In genomic region chr1:3373700-3374405, GRCh38 we compare ENCODE assay signal across 22 cellular contexts.
"Had no signal": no experiment of that assay in that cellular context is flagged by ENCODE, and none has a peak within 500 bp of the region (broad histone marks: within the 10 kb centered on the region; RNA-seq: fewer than 3 reads in every experiment).

No MANE protein-coding gene starts in this region.

- H3K27ac ChIP-seq: foreskin keratinocyte, left ventricle myocardium inferior, lower lobe of right lung, neutrophil, spleen, stomach had no signal

- H3K36me3 ChIP-seq: left ventricle myocardium inferior, lower lobe of right lung, neutrophil, spleen, stomach had no signal

- H3K4me1 ChIP-seq: foreskin keratinocyte, lower lobe of right lung had no signal

- H3K27ac Mint-ChIP-seq: endodermal cell, memory B cell, mesothelial cell of epicardium, nephron, type B pancreatic cell had no signal

- H3K9me3 Mint-ChIP-seq: endodermal cell, mesothelial cell of epicardium, nephron, type B pancreatic cell had no signal

- H3K4me3 Mint-ChIP-seq: endodermal cell, memory B cell, mesothelial cell of epicardium, nephron, type B pancreatic cell had no signal

- H3K4me3 ChIP-seq: left ventricle myocardium inferior, lower lobe of right lung, spleen, stomach had no signal

- H3K36me3 Mint-ChIP-seq: memory B cell, mesothelial cell of epicardium, type B pancreatic cell had no signal

- H3K9me3 ChIP-seq: left ventricle myocardium inferior, lower lobe of right lung, neutrophil, spleen, stomach had no signal

- H3K4me1 Mint-ChIP-seq: endodermal cell, mesothelial cell of epicardium had no signal

- ATAC-seq: foreskin keratinocyte, left cardiac atrium, lower lobe of right lung, sciatic nerve had no signal

- H3K27me3 ChIP-seq: foreskin keratinocyte, neutrophil had no signal

- DNase-seq: dermis blood vessel endothelial cell; endodermal cell; erythroblast; foreskin keratinocyte; kidney; left cardiac atrium; left ventricle myocardium inferior; lower lobe of right lung; posterior cingulate gyrus; spleen; stimulated activated CD4-positive, alpha-beta T cell treated with anti-CD3 and anti-CD28 coated beads, Interleukin-15, amount 100 ng/mL, for 24 hours; stimulated activated CD4-positive, alpha-beta T cell treated with anti-CD3 and anti-CD28 coated beads, Interleukin-1b, Interleukin-23, amount 100 ng/mL, for 48 hours; stimulated activated CD4-positive, alpha-beta T cell treated with anti-CD3 and anti-CD28 coated beads, Interleukin-4, amount 100 ng/mL, for 4 hours; stimulated activated naive CD4-positive, alpha-beta T cell; stomach; substantia nigra had no signal
